ENCODE assay signal across 22 cellular contexts in genomic region chr21:37811711-37812110, GRCh38.
"Had no signal": no experiment of that assay in that cellular context is flagged by ENCODE, and none has a peak within 500 bp of the region (broad histone marks: within the 10 kb centered on the region; RNA-seq: fewer than 3 reads in every experiment).

No MANE protein-coding gene starts in this region.

- ATAC-seq: esophagus mucosa; heart left ventricle; left lobe of liver; naive thymus-derived CD4-positive, alpha-beta T cell; right lobe of liver; stimulated activated memory B cell treated with anti-CD40 and anti-IgM and Interleukin-4, amounts not matched to agents 10 μg/mL and 1 μg/mL and 100 μg/mL, for 72 hours had no signal

- H3K27me3 ChIP-seq: heart left ventricle, right lobe of liver, spleen, stomach, transverse colon had no signal

- H2AFZ ChIP-seq: parathyroid adenoma had no signal

- H3K4me1 ChIP-seq: heart left ventricle, parathyroid adenoma, prostate gland, right lobe of liver, spleen, stomach, transverse colon had no signal

- DNase-seq: effector memory CD4-positive, alpha-beta T cell; foreskin melanocyte; heart left ventricle; hippocampal formation; kidney glomerular epithelial cell; mammary epithelial cell; naive thymus-derived CD4-positive, alpha-beta T cell; nephron progenitor cell; right lobe of liver; spleen; stimulated activated CD4-positive, alpha-beta T cell treated with anti-CD3 and anti-CD28 coated beads, Interleukin-15, amount 100 ng/mL, for 24 hours; stimulated activated CD4-positive, alpha-beta T cell treated with anti-CD3 and anti-CD28 coated beads, Interleukin-1b, Interleukin-23, amount 100 ng/mL, for 48 hours; stimulated activated CD4-positive, alpha-beta T cell treated with anti-CD3 and anti-CD28 coated beads, Interleukin-4, amount 100 ng/mL, for 24 hours; stomach; substantia nigra; transverse colon had no signal

- H3K9ac ChIP-seq: parathyroid adenoma had no signal

- H3K36me3 ChIP-seq: heart left ventricle, prostate gland, right lobe of liver, spleen, stomach, thoracic aorta, transverse colon had no signal

- H3K4me3 ChIP-seq: heart left ventricle, prostate gland, right lobe of liver, spleen, stomach, thoracic aorta, transverse colon had no signal

- H3K9me3 ChIP-seq: prostate gland, right lobe of liver had no signal

- H3K27ac ChIP-seq: heart left ventricle, parathyroid adenoma, prostate gland, right lobe of liver, spleen, stomach, thoracic aorta, transverse colon had no signal
